8 cellular contexts compared by ENCODE assay signal in genomic region chr1:246571309-246571708, GRCh38. TPM values are rescaled to one million over a fixed set of nuclear protein-coding genes. Genes with fewer than 3 reads are reported as not detected.
DNase-seq lines count a peak whose midpoint lies in the region; ATAC-seq and TF ChIP-seq lines count a peak whose summit lies in the region.
"Not testable (repeated sequence)": the region's sequence is repeated elsewhere in the genome, so short reads cannot be mapped to it uniquely, and the experiment has no call there.

No MANE protein-coding gene starts in this region.

- POLR2A ChIA-PET in activated CD4-positive, alpha-beta T cell treated with anti-CD3 and anti-CD28 coated beads, Interleukin-2, amount 10 ng/mL, durations not matched to agents 7 days and 5 days (lab: Charles Lee); activated naive CD8-positive, alpha-beta T cell treated with anti-CD3 and anti-CD28 coated beads, Interleukin-2, amount 10 ng/mL, durations not matched to agents 7 days and 5 days (lab: Charles Lee): not testable (repeated sequence)

- CTCF ChIA-PET in activated CD4-positive, alpha-beta T cell treated with anti-CD3 and anti-CD28 coated beads, Interleukin-2, amount 10 ng/mL, durations not matched to agents 7 days and 5 days (lab: Charles Lee): interaction anchor here (1.4 kb wide), 1 partner anchor 11 kb away, joined by 3 read pairs; no protein-coding TSS in a partner anchor

- not testable (repeated sequence) for H3K9me3 Mint-ChIP-seq in activated CD4-positive, alpha-beta T cell treated with anti-CD3 and anti-CD28 coated beads, Interleukin-2, amount 10 ng/mL, durations not matched to agents 7 days and 5 days; activated naive CD8-positive, alpha-beta T cell treated with anti-CD3 and anti-CD28 coated beads, Interleukin-2, amount 10 ng/mL, durations not matched to agents 7 days and 5 days; naive B cell; stimulated activated naive CD8-positive, alpha-beta T cell treated with anti-CD3 and anti-CD28 coated beads, Interleukin-15, amount 100 ng/mL, for 72 hours

- peaks cover 18% of the 10 kb centered on the region for H3K9me3 ChIP-seq in BLaER1
- not testable (repeated sequence) for H3K9me3 ChIP-seq in gastroesophageal sphincter

- peak overlapping the region; percentile 96 for H3K27ac Mint-ChIP-seq in activated CD4-positive, alpha-beta T cell treated with anti-CD3 and anti-CD28 coated beads, Interleukin-2, amount 10 ng/mL, durations not matched to agents 7 days and 5 days
- peak overlapping the region; percentile 97 for H3K27ac Mint-ChIP-seq in activated naive CD8-positive, alpha-beta T cell treated with anti-CD3 and anti-CD28 coated beads, Interleukin-2, amount 10 ng/mL, durations not matched to agents 7 days and 5 days
- peak overlapping the region; percentile 89 to 97 (median 92) for H3K27ac Mint-ChIP-seq in naive B cell
- H3K27ac Mint-ChIP-seq in stimulated activated naive CD8-positive, alpha-beta T cell treated with anti-CD3 and anti-CD28 coated beads, Interleukin-15, amount 100 ng/mL, for 72 hours: peak overlapping the region; percentile 92 to 99

- 0 out of 2 replicates have a peak overlapping the region, but pooled peaks have one; percentile 19 for H3K9ac ChIP-seq in BLaER1

- H3K36me3 Mint-ChIP-seq in activated CD4-positive, alpha-beta T cell treated with anti-CD3 and anti-CD28 coated beads, Interleukin-2, amount 10 ng/mL, durations not matched to agents 7 days and 5 days (ENCODE audit: low read depth): peaks cover 27% of the 10 kb centered on the region
- peaks cover 13% of the 10 kb centered on the region for H3K36me3 Mint-ChIP-seq in activated naive CD8-positive, alpha-beta T cell treated with anti-CD3 and anti-CD28 coated beads, Interleukin-2, amount 10 ng/mL, durations not matched to agents 7 days and 5 days
- not testable (repeated sequence) for H3K36me3 Mint-ChIP-seq in naive B cell

- H3K4me3 ChIP-seq in BLaER1, gastroesophageal sphincter: not testable (repeated sequence)

- H3K4me2 ChIP-seq in BLaER1: peak overlapping the region; percentile 60

- not testable (repeated sequence) for ATAC-seq in activated naive CD8-positive, alpha-beta T cell treated with anti-CD3 and anti-CD28 coated beads, Interleukin-2, amount 10 ng/mL, durations not matched to agents 7 days and 5 days (ENCODE audit: low read depth); gastroesophageal sphincter; stimulated activated naive CD8-positive, alpha-beta T cell treated with anti-CD3 and anti-CD28 coated beads, Interleukin-15, amount 100 ng/mL, for 72 hours
- peak; percentile 24 to 38 for ATAC-seq in naive B cell (ENCODE audit: low read depth in 2 of 2)

- TF ChIP-seq EP300 in gastroesophageal sphincter (IDR thresholded peaks at IDR 0.05): not testable (repeated sequence)

- not testable (repeated sequence) for H4K20me1 ChIP-seq in BLaER1

- not testable (repeated sequence) for H3K36me3 ChIP-seq in BLaER1, gastroesophageal sphincter

- TF ChIP-seq CTCF in gastroesophageal sphincter (IDR thresholded peaks at IDR 0.05): not testable (repeated sequence)

- H3K27me3 Mint-ChIP-seq in activated CD4-positive, alpha-beta T cell treated with anti-CD3 and anti-CD28 coated beads, Interleukin-2, amount 10 ng/mL, durations not matched to agents 7 days and 5 days; activated naive CD8-positive, alpha-beta T cell treated with anti-CD3 and anti-CD28 coated beads, Interleukin-2, amount 10 ng/mL, durations not matched to agents 7 days and 5 days; naive B cell; stimulated activated naive CD8-positive, alpha-beta T cell treated with anti-CD3 and anti-CD28 coated beads, Interleukin-15, amount 100 ng/mL, for 72 hours: not testable (repeated sequence)

- H3K4me3 Mint-ChIP-seq in activated CD4-positive, alpha-beta T cell treated with anti-CD3 and anti-CD28 coated beads, Interleukin-2, amount 10 ng/mL, durations not matched to agents 7 days and 5 days: peak overlapping the region; percentile 62
- H3K4me3 Mint-ChIP-seq in activated naive CD8-positive, alpha-beta T cell treated with anti-CD3 and anti-CD28 coated beads, Interleukin-2, amount 10 ng/mL, durations not matched to agents 7 days and 5 days: peak overlapping the region; percentile 55
- H3K4me3 Mint-ChIP-seq in naive B cell: peak overlapping the region; percentile 60 to 86 (median 80)
- peak overlapping the region; percentile 53 to 81 for H3K4me3 Mint-ChIP-seq in stimulated activated naive CD8-positive, alpha-beta T cell treated with anti-CD3 and anti-CD28 coated beads, Interleukin-15, amount 100 ng/mL, for 72 hours

- peak; percentile 36 for DNase-seq in KG1 (lab: John Stamatoyannopoulos, UW)
- peak; percentile 79 for DNase-seq in OCI-M1 (lab: John Stamatoyannopoulos, UW)
- DNase-seq in activated CD4-positive, alpha-beta T cell treated with anti-CD3 and anti-CD28 coated beads, Interleukin-2, amount 10 ng/mL, durations not matched to agents 7 days and 5 days; activated naive CD8-positive, alpha-beta T cell treated with anti-CD3 and anti-CD28 coated beads, Interleukin-2, amount 10 ng/mL, durations not matched to agents 7 days and 5 days; stimulated activated naive CD8-positive, alpha-beta T cell treated with anti-CD3 and anti-CD28 coated beads, Interleukin-15, amount 100 ng/mL, for 72 hours: not testable (repeated sequence)
- DNase-seq in naive B cell: peak; percentile 44

- not testable (repeated sequence) for H3K27me3 ChIP-seq in BLaER1, gastroesophageal sphincter

- peaks cover 58% of the 10 kb centered on the region for H3K4me1 Mint-ChIP-seq in activated CD4-positive, alpha-beta T cell treated with anti-CD3 and anti-CD28 coated beads, Interleukin-2, amount 10 ng/mL, durations not matched to agents 7 days and 5 days
- H3K4me1 Mint-ChIP-seq in activated naive CD8-positive, alpha-beta T cell treated with anti-CD3 and anti-CD28 coated beads, Interleukin-2, amount 10 ng/mL, durations not matched to agents 7 days and 5 days: peaks cover 44% of the 10 kb centered on the region
- peaks cover 39 to 78% (median 42%) of the 10 kb centered on the region in 3 donors for H3K4me1 Mint-ChIP-seq in naive B cell
- peaks cover 56% of the 10 kb centered on the region for H3K4me1 Mint-ChIP-seq in stimulated activated naive CD8-positive, alpha-beta T cell treated with anti-CD3 and anti-CD28 coated beads, Interleukin-15, amount 100 ng/mL, for 72 hours

- WGBS in gastroesophageal sphincter (ENCODE audit: low coverage in 1 of 2), 2 donors: 43 to 54% methylated on average over 4 of the region's 4 CpGs

- not testable (repeated sequence) for TF ChIP-seq POLR2A in gastroesophageal sphincter (IDR thresholded peaks at IDR 0.05)

- H3K4me1 ChIP-seq in BLaER1 (peaks cover 72% of the 10 kb centered on the region), gastroesophageal sphincter (peaks cover 9 to 77% (median 12%) of the 10 kb centered on the region in 3 donors)

- peak overlapping the region; percentile 63 for H3K27ac ChIP-seq in BLaER1
- H3K27ac ChIP-seq in gastroesophageal sphincter: peak overlapping the region; percentile 59 to 99 (median 85)

RNA-seq across cellular contexts. Expression of gene CNST, which starts 5.1 kb away (rescaled TPM):
- total RNA-seq in activated CD4-positive, alpha-beta T cell treated with anti-CD3 and anti-CD28 coated beads, Interleukin-2, amount 10 ng/mL, durations not matched to agents 7 days and 5 days: 10 to 100 TPM; 32.8 to 36.7 TPM
- total RNA-seq in activated naive CD8-positive, alpha-beta T cell treated with anti-CD3 and anti-CD28 coated beads, Interleukin-2, amount 10 ng/mL, durations not matched to agents 7 days and 5 days: 10 to 100 TPM; 36.1 to 36.5 TPM
- 10 to 100 TPM; 41.6 to 81.9 (median 65.6) TPM for total RNA-seq in gastroesophageal sphincter
- 10 to 100 TPM; 24.1 to 61.5 (median 45.4) TPM for polyA plus RNA-seq in naive B cell (ENCODE audit: low read depth in 6 of 6)

RNA-seq across cellular contexts. Expression of gene TFB2M, which starts 5.2 kb away (rescaled TPM):
- 10 to 100 TPM in 1 of 2 experiments, 1 to 10 TPM in 1; 9.4 to 10.1 TPM for total RNA-seq in activated CD4-positive, alpha-beta T cell treated with anti-CD3 and anti-CD28 coated beads, Interleukin-2, amount 10 ng/mL, durations not matched to agents 7 days and 5 days
- total RNA-seq in activated naive CD8-positive, alpha-beta T cell treated with anti-CD3 and anti-CD28 coated beads, Interleukin-2, amount 10 ng/mL, durations not matched to agents 7 days and 5 days: 10 to 100 TPM in 1 of 2 experiments, 1 to 10 TPM in 1; 9.8 to 10.9 TPM
- 10 to 100 TPM in 2 of 4 donors, 1 to 10 TPM in 2; 7.4 to 12.8 (median 10.2) TPM for total RNA-seq in gastroesophageal sphincter
- 10 to 100 TPM; 19.2 to 24.0 (median 22.6) TPM for polyA plus RNA-seq in naive B cell (ENCODE audit: low read depth in 6 of 6)
